8 cellular contexts compared by ENCODE assay signal in the genomic region with DNA sequence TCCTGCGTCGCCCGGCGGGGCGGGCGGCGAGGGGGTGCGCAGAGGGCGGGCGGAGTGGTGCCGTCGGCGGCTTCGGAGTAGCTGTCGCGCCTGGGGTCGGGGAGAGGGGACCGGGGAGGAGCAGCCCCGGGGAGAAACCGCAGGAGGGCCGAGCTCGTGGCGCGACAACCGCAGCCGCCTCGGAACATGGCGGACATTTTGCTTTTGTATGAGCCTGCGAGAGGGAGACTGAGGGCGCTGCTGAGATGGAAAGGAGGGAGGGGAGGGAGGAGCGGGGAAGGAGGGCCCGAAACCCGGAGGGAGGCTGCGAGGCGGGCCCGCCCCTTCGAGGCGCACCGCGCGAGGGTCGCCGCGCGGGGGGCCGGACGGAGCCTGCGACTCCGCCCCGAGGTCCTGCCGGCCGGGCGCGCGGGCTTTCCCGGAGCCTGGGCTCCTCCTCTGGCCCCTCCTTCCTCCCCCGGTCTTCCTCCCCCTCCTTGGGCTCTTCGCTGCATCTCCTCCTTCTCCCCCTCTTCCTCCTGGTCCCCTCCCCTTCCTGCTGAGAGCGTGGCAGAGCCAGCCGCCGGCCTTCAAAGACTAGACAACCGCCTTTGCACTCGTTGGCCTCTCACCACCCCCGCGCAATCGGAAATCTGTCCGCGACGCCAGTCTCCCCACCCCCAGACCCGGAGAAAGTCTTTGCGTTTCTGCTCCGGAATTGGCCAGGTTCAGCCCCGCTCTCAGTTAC.
DNase-seq lines count a peak whose midpoint lies in the region; ATAC-seq and TF ChIP-seq lines count a peak whose summit lies in the region.

No MANE protein-coding gene starts in this region.

- peaks cover 13% of the 10 kb centered on the region for H3K36me3 Mint-ChIP-seq in nephron progenitor cell (ENCODE audit: low read depth)

- peaks cover 35% of the 10 kb centered on the region for H3K4me1 Mint-ChIP-seq in nephron progenitor cell

- DNase-seq in DMS53 treated with DMSO at 0.1 percent for 48 hours (lab: John Stamatoyannopoulos, UW; ENCODE audit: unreplicated experiment) (peak; percentile 82), RKO (ENCODE audit: low spot score) (peak; percentile 88), fibroblast of mammary gland (ENCODE audit: low read depth) (peak; percentile 85), nephron progenitor cell (peak; percentile 76)
- peak; percentile 50 to 71 for DNase-seq in activated T-helper 1 cell treated with anti-CD3 and anti-CD28 coated beads, Interleukin-2, amount 50 U/mL, for 16 hours (ENCODE audit: low read depth in 1 of 2, low spot score in 1 of 2)
- DNase-seq in stimulated activated naive CD8-positive, alpha-beta T cell treated with anti-CD3 and anti-CD28 coated beads, Interleukin-15, Interleukin-2, amounts not matched to agents 100 U/mL and 50 U/mL, for 24 hours: peak; percentile 82

- TF ChIP-seq CTCF in KMS-11 (conservative IDR thresholded peaks at IDR 0.05; ENCODE audit: low read depth, low read length) (no peak), fibroblast of mammary gland (conservative IDR thresholded peaks at IDR 0.05; ENCODE audit: control insufficient read depth, insufficient read depth, low read depth, low read length) (no peak), nephron progenitor cell (IDR thresholded peaks at IDR 0.05) (no peak)

- H3K9ac ChIP-seq in KMS-11: peak overlapping the region; percentile 88

- peak overlapping the region; percentile 81 for H3K4me2 ChIP-seq in KMS-11

- peaks cover 13% of the 10 kb centered on the region for H3K4me1 ChIP-seq in KMS-11 (ENCODE audit: low read depth, poor library complexity, severe bottlenecking)

- peaks cover 16% of the 10 kb centered on the region; the same call in 1 of the 2 replicates for H3K79me2 ChIP-seq in KMS-11 (ENCODE audit: insufficient read depth, low read depth)

- H3K27ac ChIP-seq in KMS-11: peak overlapping the region; percentile 78

- H3K4me3 ChIP-seq in KMS-11 (IDR thresholded peaks at IDR 0.05; ENCODE audit: insufficient read depth, low read depth, low read length): no peak overlapping the region
- H3K4me3 ChIP-seq in fibroblast of mammary gland (ENCODE audit: control insufficient read depth, low read depth, low read length): peak overlapping the region; percentile 59

- H3K27ac Mint-ChIP-seq in nephron progenitor cell: peak overlapping the region; percentile 97

- H2AFZ ChIP-seq in KMS-11 (ENCODE audit: low read depth): peak overlapping the region; percentile 72

- H3K27me3 Mint-ChIP-seq in nephron progenitor cell (ENCODE audit: low read depth, poor library complexity): no peaks in the 10 kb centered on the region

- no peaks in the 10 kb centered on the region for H3K27me3 ChIP-seq in KMS-11 (ENCODE audit: insufficient read depth, low read depth)

- H4K20me1 ChIP-seq in KMS-11 (ENCODE audit: insufficient read depth): no peaks in the 10 kb centered on the region

- H3K4me3 Mint-ChIP-seq in nephron progenitor cell: peak overlapping the region; percentile 96

- peak; percentile 70 for ATAC-seq in GM21723 (IDR thresholded peaks at IDR 0.05; ENCODE audit: unreplicated experiment)
- ATAC-seq in stimulated activated naive CD8-positive, alpha-beta T cell treated with anti-CD3 and anti-CD28 coated beads, Interleukin-15, Interleukin-2, amounts not matched to agents 100 U/mL and 50 U/mL, for 24 hours: peak; percentile 79

- no peaks in the 10 kb centered on the region for H3K36me3 ChIP-seq in KMS-11 (ENCODE audit: insufficient read depth)

- peaks cover 37% of the 10 kb centered on the region for H3K9me3 Mint-ChIP-seq in nephron progenitor cell
